In the genomic region with DNA sequence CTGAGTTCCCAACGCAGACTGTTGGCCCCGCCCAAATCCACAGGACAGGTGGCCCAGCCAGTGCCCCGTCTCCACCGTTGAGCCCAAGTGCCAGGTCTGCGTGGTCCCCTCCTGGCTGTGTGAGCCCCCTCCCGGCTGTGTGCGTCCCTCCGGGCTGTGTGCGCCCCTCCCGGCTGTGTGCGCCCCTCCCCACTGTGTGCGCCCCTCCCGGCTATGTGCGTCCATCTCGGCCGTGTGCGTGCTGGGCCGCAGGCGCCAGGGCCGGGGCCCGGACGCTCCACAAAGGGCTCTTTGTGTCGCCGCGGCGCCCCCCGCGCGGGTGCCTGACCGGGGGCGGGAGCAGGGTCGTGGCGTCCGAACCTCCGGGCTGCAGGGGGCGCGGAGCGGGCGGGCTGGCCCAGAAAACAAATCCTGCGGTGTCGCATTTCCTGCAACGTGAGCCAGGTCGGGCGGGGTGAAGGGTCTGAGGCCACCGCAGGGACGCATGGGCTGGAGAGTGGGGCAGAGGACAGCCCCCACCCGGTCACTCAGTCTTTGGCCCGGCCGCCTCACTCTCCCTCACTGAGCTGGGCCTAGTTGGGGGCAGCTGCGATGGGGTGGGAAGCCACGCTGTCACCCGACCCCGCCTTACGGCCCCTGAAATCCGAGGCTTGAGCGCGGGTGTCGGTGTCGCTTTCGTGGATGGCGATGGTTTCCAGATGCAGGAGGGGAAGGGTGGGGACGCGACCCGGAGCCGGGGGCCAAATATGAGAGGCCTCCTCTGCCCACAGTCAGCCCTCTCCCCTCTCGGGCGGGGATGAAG, we compare ENCODE assay signal across 1 cellular context.
TF ChIP-seq lines count a peak whose summit lies in the region.

No MANE protein-coding gene starts in this region.

TF ChIP-seq in HepG2, 621 proteins besides CTCF, POLR2A, EP300 and RAD21 (continued from another document and continues in another):
- TF ChIP-seq, protein P1, sequence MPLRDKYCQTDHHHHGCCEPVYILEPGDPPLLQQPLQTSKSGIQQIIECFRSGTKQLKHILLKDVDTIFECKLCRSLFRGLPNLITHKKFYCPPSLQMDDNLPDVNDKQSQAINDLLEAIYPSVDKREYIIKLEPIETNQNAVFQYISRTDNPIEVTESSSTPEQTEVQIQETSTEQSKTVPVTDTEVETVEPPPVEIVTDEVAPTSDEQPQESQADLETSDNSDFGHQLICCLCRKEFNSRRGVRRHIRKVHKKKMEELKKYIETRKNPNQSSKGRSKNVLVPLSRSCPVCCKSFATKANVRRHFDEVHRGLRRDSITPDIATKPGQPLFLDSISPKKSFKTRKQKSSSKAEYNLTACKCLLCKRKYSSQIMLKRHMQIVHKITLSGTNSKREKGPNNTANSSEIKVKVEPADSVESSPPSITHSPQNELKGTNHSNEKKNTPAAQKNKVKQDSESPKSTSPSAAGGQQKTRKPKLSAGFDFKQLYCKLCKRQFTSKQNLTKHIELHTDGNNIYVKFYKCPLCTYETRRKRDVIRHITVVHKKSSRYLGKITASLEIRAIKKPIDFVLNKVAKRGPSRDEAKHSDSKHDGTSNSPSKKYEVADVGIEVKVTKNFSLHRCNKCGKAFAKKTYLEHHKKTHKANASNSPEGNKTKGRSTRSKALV (CRISPR knock-in tag; IDR thresholded peaks at IDR 0.05), result no peak; the same call in 1 of the 2 replicates
- TF ChIP-seq ZNF296 (CRISPR knock-in tag; conservative IDR thresholded peaks at IDR 0.05) (peak; percentile 87), SAFB2 (CRISPR knock-in tag; IDR thresholded peaks at IDR 0.05; ENCODE audit: borderline replicate concordance, low read depth) (peak; percentile 29; the same call in 1 of the 2 replicates), ZNF589 (CRISPR knock-in tag; conservative IDR thresholded peaks at IDR 0.05) (peak; percentile 92; the same call in 1 of the 2 replicates), ZNF570 (CRISPR knock-in tag; IDR thresholded peaks at IDR 0.05; ENCODE audit: borderline replicate concordance) (no peak), SP2 (CRISPR knock-in tag; IDR thresholded peaks at IDR 0.05) (peak; percentile 61), NAIF1 (CRISPR knock-in tag; IDR thresholded peaks at IDR 0.05; ENCODE audit: borderline replicate concordance) (peak; percentile 63; the same call in 1 of the 2 replicates), ZNF773 (CRISPR knock-in tag; IDR thresholded peaks at IDR 0.05; ENCODE audit: borderline replicate concordance) (peak; percentile 62; the same call in 1 of the 2 replicates), ZNF432 (CRISPR knock-in tag; IDR thresholded peaks at IDR 0.05; ENCODE audit: borderline replicate concordance) (no peak), ZNF230 (CRISPR knock-in tag; IDR thresholded peaks at IDR 0.05) (peak; percentile 60; the same call in 1 of the 2 replicates), ZNF224 (CRISPR knock-in tag; IDR thresholded peaks at IDR 0.05) (no peak), PPARG (CRISPR knock-in tag; conservative IDR thresholded peaks at IDR 0.05) (peak; percentile 76; the same call in 1 of the 2 replicates), SALL2 (CRISPR knock-in tag; IDR thresholded peaks at IDR 0.05) (peak; percentile 54; the same call in 1 of the 2 replicates), ZNF333 (CRISPR knock-in tag; IDR thresholded peaks at IDR 0.05; ENCODE audit: borderline replicate concordance) (peak; percentile 82; the same call in 1 of the 2 replicates), ZNF547 (CRISPR knock-in tag; IDR thresholded peaks at IDR 0.05) (peak; percentile 93), HNF4A (CRISPR knock-in tag; IDR thresholded peaks at IDR 0.05) (peak; percentile 31; the same call in 1 of the 2 replicates), TOPORS (CRISPR knock-in tag; IDR thresholded peaks at IDR 0.05) (0 out of 2 replicates have a peak, but pooled peaks have one; percentile 26), HOXA9 (CRISPR knock-in tag; IDR thresholded peaks at IDR 0.05; ENCODE audit: borderline replicate concordance) (no peak; the same call in 1 of the 2 replicates), ZNF383 (CRISPR knock-in tag; IDR thresholded peaks at IDR 0.05; ENCODE audit: borderline replicate concordance) (no peak), FOXO1 (CRISPR knock-in tag; IDR thresholded peaks at IDR 0.05) (peak; percentile 69), ZNF564 (CRISPR knock-in tag; IDR thresholded peaks at IDR 0.05) (no peak), SOX6 (IDR thresholded peaks at IDR 0.05) (no peak), SOX6 (CRISPR knock-in tag; IDR thresholded peaks at IDR 0.05) (peak; percentile 68), ZNF746 (CRISPR knock-in tag; IDR thresholded peaks at IDR 0.05) (peak; percentile 91; the same call in 1 of the 2 replicates), GABPB1 (CRISPR knock-in tag; IDR thresholded peaks at IDR 0.05) (peak; percentile 87), ETV6 (CRISPR knock-in tag; conservative IDR thresholded peaks at IDR 0.05) (no peak), TCF7L2 (IDR thresholded peaks at IDR 0.05; ENCODE audit: low read depth, low read length) (no peak), ZNF138 (CRISPR knock-in tag; IDR thresholded peaks at IDR 0.05; ENCODE audit: low read depth) (no peak), TRIM24 (CRISPR knock-in tag; IDR thresholded peaks at IDR 0.05) (peak; percentile 68; the same call in 1 of the 2 replicates), PCBP2 (optimal IDR thresholded peaks at IDR 0.05; ENCODE audit: low read depth, low read length, poor library complexity, severe bottlenecking) (no peak), ZNF292 (CRISPR knock-in tag; IDR thresholded peaks at IDR 0.05; ENCODE audit: borderline replicate concordance, low read depth) (0 out of 2 replicates have a peak, but pooled peaks have one; percentile 23), GFI1 (CRISPR knock-in tag; IDR thresholded peaks at IDR 0.05; ENCODE audit: borderline replicate concordance) (peak; percentile 73; the same call in 1 of the 2 replicates), ZNF44 (CRISPR knock-in tag; IDR thresholded peaks at IDR 0.05) (no peak), RORA (CRISPR knock-in tag; IDR thresholded peaks at IDR 0.05) (no peak), MED1 (CRISPR knock-in tag; IDR thresholded peaks at IDR 0.05) (peak; percentile 98), SP1 (IDR thresholded peaks at IDR 0.05) (no peak), SP1 (CRISPR knock-in tag; IDR thresholded peaks at IDR 0.05) (peak; percentile 30; the same call in 1 of the 2 replicates), CEBPG (CRISPR knock-in tag; IDR thresholded peaks at IDR 0.05) (no peak)
- TF ChIP-seq, protein P2, sequence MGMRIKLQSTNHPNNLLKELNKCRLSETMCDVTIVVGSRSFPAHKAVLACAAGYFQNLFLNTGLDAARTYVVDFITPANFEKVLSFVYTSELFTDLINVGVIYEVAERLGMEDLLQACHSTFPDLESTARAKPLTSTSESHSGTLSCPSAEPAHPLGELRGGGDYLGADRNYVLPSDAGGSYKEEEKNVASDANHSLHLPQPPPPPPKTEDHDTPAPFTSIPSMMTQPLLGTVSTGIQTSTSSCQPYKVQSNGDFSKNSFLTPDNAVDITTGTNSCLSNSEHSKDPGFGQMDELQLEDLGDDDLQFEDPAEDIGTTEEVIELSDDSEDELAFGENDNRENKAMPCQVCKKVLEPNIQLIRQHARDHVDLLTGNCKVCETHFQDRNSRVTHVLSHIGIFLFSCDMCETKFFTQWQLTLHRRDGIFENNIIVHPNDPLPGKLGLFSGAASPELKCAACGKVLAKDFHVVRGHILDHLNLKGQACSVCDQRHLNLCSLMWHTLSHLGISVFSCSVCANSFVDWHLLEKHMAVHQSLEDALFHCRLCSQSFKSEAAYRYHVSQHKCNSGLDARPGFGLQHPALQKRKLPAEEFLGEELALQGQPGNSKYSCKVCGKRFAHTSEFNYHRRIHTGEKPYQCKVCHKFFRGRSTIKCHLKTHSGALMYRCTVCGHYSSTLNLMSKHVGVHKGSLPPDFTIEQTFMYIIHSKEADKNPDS (CRISPR knock-in tag; IDR thresholded peaks at IDR 0.05), result no peak
- TF ChIP-seq, protein P3, sequence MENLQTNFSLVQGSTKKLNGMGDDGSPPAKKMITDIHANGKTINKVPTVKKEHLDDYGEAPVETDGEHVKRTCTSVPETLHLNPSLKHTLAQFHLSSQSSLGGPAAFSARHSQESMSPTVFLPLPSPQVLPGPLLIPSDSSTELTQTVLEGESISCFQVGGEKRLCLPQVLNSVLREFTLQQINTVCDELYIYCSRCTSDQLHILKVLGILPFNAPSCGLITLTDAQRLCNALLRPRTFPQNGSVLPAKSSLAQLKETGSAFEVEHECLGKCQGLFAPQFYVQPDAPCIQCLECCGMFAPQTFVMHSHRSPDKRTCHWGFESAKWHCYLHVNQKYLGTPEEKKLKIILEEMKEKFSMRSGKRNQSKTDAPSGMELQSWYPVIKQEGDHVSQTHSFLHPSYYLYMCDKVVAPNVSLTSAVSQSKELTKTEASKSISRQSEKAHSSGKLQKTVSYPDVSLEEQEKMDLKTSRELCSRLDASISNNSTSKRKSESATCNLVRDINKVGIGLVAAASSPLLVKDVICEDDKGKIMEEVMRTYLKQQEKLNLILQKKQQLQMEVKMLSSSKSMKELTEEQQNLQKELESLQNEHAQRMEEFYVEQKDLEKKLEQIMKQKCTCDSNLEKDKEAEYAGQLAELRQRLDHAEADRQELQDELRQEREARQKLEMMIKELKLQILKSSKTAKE (CRISPR knock-in tag; IDR thresholded peaks at IDR 0.05; ENCODE audit: borderline replicate concordance), result peak; percentile 96
- TF ChIP-seq, protein P4, sequence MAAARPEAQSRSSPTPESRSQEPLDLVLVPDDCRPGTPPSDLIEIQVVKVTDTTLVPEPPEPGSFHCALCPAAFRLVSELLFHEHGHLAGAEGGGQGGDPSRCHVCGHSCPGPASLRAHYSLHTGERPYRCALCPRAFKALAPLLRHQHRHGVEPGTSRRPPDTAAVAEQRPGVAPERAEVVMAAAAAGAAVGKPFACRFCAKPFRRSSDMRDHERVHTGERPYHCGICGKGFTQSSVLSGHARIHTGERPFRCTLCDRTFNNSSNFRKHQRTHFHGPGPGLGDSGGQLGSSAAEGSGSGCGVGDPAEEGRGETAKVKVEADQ (CRISPR knock-in tag; IDR thresholded peaks at IDR 0.05; ENCODE audit: borderline replicate concordance), result peak; percentile 85
- TF ChIP-seq, protein P5, sequence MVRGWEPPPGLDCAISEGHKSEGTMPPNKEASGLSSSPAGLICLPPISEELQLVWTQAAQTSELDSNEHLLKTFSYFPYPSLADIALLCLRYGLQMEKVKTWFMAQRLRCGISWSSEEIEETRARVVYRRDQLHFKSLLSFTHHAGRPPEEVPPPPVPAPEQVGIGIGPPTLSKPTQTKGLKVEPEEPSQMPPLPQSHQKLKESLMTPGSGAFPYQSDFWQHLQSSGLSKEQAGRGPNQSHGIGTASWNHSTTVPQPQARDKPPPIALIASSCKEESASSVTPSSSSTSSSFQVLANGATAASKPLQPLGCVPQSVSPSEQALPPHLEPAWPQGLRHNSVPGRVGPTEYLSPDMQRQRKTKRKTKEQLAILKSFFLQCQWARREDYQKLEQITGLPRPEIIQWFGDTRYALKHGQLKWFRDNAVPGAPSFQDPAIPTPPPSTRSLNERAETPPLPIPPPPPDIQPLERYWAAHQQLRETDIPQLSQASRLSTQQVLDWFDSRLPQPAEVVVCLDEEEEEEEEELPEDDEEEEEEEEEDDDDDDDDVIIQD (CRISPR knock-in tag; IDR thresholded peaks at IDR 0.05; ENCODE audit: low read depth), result no peak
- TF ChIP-seq, protein P6, sequence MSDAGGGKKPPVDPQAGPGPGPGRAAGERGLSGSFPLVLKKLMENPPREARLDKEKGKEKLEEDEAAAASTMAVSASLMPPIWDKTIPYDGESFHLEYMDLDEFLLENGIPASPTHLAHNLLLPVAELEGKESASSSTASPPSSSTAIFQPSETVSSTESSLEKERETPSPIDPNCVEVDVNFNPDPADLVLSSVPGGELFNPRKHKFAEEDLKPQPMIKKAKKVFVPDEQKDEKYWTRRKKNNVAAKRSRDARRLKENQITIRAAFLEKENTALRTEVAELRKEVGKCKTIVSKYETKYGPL (CRISPR knock-in tag; IDR thresholded peaks at IDR 0.05), result 0 out of 2 replicates have a peak, but pooled peaks have one; percentile 15
- TF ChIP-seq, protein P7, sequence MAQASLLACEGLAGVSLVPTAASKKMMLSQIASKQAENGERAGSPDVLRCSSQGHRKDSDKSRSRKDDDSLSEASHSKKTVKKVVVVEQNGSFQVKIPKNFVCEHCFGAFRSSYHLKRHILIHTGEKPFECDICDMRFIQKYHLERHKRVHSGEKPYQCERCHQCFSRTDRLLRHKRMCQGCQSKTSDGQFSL (CRISPR knock-in tag; IDR thresholded peaks at IDR 0.05), result peak; percentile 72
- TF ChIP-seq, protein P8, sequence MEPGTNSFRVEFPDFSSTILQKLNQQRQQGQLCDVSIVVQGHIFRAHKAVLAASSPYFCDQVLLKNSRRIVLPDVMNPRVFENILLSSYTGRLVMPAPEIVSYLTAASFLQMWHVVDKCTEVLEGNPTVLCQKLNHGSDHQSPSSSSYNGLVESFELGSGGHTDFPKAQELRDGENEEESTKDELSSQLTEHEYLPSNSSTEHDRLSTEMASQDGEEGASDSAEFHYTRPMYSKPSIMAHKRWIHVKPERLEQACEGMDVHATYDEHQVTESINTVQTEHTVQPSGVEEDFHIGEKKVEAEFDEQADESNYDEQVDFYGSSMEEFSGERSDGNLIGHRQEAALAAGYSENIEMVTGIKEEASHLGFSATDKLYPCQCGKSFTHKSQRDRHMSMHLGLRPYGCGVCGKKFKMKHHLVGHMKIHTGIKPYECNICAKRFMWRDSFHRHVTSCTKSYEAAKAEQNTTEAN (CRISPR knock-in tag; conservative IDR thresholded peaks at IDR 0.05), result peak; percentile 80; the same call in 1 of the 2 replicates
- TF ChIP-seq, protein P9, sequence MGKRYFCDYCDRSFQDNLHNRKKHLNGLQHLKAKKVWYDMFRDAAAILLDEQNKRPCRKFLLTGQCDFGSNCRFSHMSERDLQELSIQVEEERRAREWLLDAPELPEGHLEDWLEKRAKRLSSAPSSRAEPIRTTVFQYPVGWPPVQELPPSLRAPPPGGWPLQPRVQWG (CRISPR knock-in tag; IDR thresholded peaks at IDR 0.05; ENCODE audit: borderline replicate concordance, low read depth), result 0 out of 2 replicates have a peak, but pooled peaks have one; percentile 9
- TF ChIP-seq, protein P10, sequence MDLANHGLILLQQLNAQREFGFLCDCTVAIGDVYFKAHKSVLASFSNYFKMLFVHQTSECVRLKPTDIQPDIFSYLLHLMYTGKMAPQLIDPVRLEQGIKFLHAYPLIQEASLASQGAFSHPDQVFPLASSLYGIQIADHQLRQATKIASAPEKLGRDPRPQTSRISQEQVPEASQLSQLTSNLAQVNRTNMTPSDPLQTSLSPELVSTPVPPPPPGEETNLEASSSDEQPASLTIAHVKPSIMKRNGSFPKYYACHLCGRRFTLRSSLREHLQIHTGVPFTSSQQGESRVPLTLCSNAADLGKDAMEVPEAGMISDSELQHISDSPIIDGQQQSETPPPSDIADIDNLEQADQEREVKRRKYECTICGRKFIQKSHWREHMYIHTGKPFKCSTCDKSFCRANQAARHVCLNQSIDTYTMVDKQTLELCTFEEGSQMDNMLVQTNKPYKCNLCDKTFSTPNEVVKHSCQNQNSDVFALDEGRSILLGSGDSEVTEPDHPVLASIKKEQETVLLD (CRISPR knock-in tag; IDR thresholded peaks at IDR 0.05; ENCODE audit: low read depth), result peak; percentile 87
